9 cellular contexts compared by ENCODE assay signal in genomic region chr20:9397928-9398327, GRCh38.
A peak's percentile ranks its signal among the peaks of the same experiment; 100 is the strongest.
DNase-seq lines count a peak whose midpoint lies in the region; ATAC-seq and TF ChIP-seq lines count a peak whose summit lies in the region.
"Had no signal": no experiment of that assay in that cellular context is flagged by ENCODE, and none has a peak within 500 bp of the region (broad histone marks: within the 10 kb centered on the region; RNA-seq: fewer than 3 reads in every experiment).

No MANE protein-coding gene starts in this region.

- H3K4me1 Mint-ChIP-seq in activated T-cell treated with anti-CD3 and anti-CD28 coated beads, Interleukin-2, amount 50 U/mL, for 72 hours (ENCODE audit: low read depth), result no peaks in the 10 kb centered on the region
- H3K4me1 Mint-ChIP-seq: brain had no signal

- H3K9me3 Mint-ChIP-seq in activated T-cell treated with anti-CD3 and anti-CD28 coated beads, Interleukin-2, amount 50 U/mL, for 72 hours, result no peaks in the 10 kb centered on the region
- H3K9me3 Mint-ChIP-seq: brain had no signal

- no peak overlapping the region for H3K27ac Mint-ChIP-seq in activated T-cell treated with anti-CD3 and anti-CD28 coated beads, Interleukin-2, amount 50 U/mL, for 72 hours
- H3K27ac Mint-ChIP-seq: brain had no signal

- H3K27ac ChIP-seq in MM.1S (ENCODE audit: low read length), result peak overlapping the region; percentile 19; the same call in 1 of the 2 replicates

- H3K36me3 ChIP-seq in MM.1S (replicated peaks; ENCODE audit: insufficient read depth, low read length) (no peaks in the 10 kb centered on the region), mucosa of descending colon (ENCODE audit: low read depth) (no peaks in the 10 kb centered on the region), BE2C (peaks cover 34% of the 10 kb centered on the region)

- H3K4me3 Mint-ChIP-seq in activated T-cell treated with anti-CD3 and anti-CD28 coated beads, Interleukin-2, amount 50 U/mL, for 72 hours, result no peak overlapping the region
- H3K4me3 Mint-ChIP-seq: brain had no signal

- peak; percentile 57 for DNase-seq in MM.1S
- peak in 1 of 3 donors; percentile 23 for DNase-seq in mucosa of descending colon
- no peak for DNase-seq in DMS79 treated with DMSO at 0.1 percent for 48 hours (lab: John Stamatoyannopoulos, UW)
- no peak for DNase-seq in kidney tubule cell (ENCODE audit: low spot score)
- no peak for DNase-seq in activated T-cell treated with anti-CD3 and anti-CD28 coated beads, Interleukin-2, amount 50 U/mL, for 72 hours
- no peak for DNase-seq in BE2C

- no peaks in the 10 kb centered on the region for H3K36me3 Mint-ChIP-seq in activated T-cell treated with anti-CD3 and anti-CD28 coated beads, Interleukin-2, amount 50 U/mL, for 72 hours (ENCODE audit: insufficient read depth in 2 of 2)

- no peak for TF ChIP-seq CTCF in MM.1S (IDR thresholded peaks at IDR 0.05; ENCODE audit: low read length)
- no peak for TF ChIP-seq CTCF in mucosa of descending colon (IDR thresholded peaks at IDR 0.05)
- no peak for TF ChIP-seq CTCF in BE2C (IDR thresholded peaks at IDR 0.05; ENCODE audit: low read depth, low read length)

- H3K27me3 ChIP-seq in MM.1S (replicated peaks; ENCODE audit: insufficient read depth, low read length) (no peaks in the 10 kb centered on the region), BE2C (no peaks in the 10 kb centered on the region)

- no peak overlapping the region for H3K9ac ChIP-seq in MM.1S (ENCODE audit: low read length)

- H3K27me3 Mint-ChIP-seq in activated T-cell treated with anti-CD3 and anti-CD28 coated beads, Interleukin-2, amount 50 U/mL, for 72 hours (ENCODE audit: low read depth), result no peaks in the 10 kb centered on the region
- H3K27me3 Mint-ChIP-seq: brain had no signal

- H3K4me2 ChIP-seq in MM.1S (ENCODE audit: low read depth, low read length), result peak overlapping the region; percentile 24; the same call in 1 of the 2 replicates

- H3K4me1 ChIP-seq in MM.1S (ENCODE audit: low read length) (peaks cover 21% of the 10 kb centered on the region), mucosa of descending colon (ENCODE audit: low read depth) (no peaks in the 10 kb centered on the region), BE2C (no peaks in the 10 kb centered on the region)

- H3F3A ChIP-seq in MM.1S (ENCODE audit: insufficient read depth, low read length), result 0 out of 2 replicates have a peak, but pooled peaks cover 4% of the 10 kb centered on the region

- no peaks in the 10 kb centered on the region for H3K9me2 ChIP-seq in MM.1S (replicated peaks; ENCODE audit: insufficient read depth, low read length)

- no peaks in the 10 kb centered on the region for H3K9me3 ChIP-seq in MM.1S (replicated peaks; ENCODE audit: insufficient read depth, low read length)
- no peaks in the 10 kb centered on the region for H3K9me3 ChIP-seq in mucosa of descending colon
- H3K9me3 ChIP-seq in BE2C, result no peaks in the 10 kb centered on the region

- ATAC-seq in GM18873 (IDR thresholded peaks at IDR 0.05; ENCODE audit: low FRiP score, unreplicated experiment) (peak; percentile 80), HG02642 (IDR thresholded peaks at IDR 0.05; ENCODE audit: poor library complexity, unreplicated experiment) (peak; percentile 90), mucosa of descending colon (peak; percentile 57)
- no peak for ATAC-seq in activated T-cell treated with anti-CD3 and anti-CD28 coated beads, Interleukin-2, amount 50 U/mL, for 72 hours (replicated peaks in 1 of 2)

- intact Hi-C loops in mucosa of descending colon (cut with DNase I, micrococcal nuclease), result no loop called here

- H2AFZ ChIP-seq in MM.1S (ENCODE audit: low read length), result 0 out of 2 replicates have a peak overlapping the region, but pooled peaks have one; percentile 12

- H3K79me2 ChIP-seq in MM.1S (ENCODE audit: low read length), result no peaks in the 10 kb centered on the region

- H3K4me3 ChIP-seq in MM.1S (ENCODE audit: low read length), result no peak overlapping the region
- H3K4me3 ChIP-seq in mucosa of descending colon, result no peak overlapping the region
- no peak overlapping the region for H3K4me3 ChIP-seq in BE2C (ENCODE audit: low read depth, low read length)

- no peaks in the 10 kb centered on the region for H4K20me1 ChIP-seq in MM.1S (ENCODE audit: insufficient read depth, low read length)

Comparison
In these comparisons a context has a peak if more than half of its experiments do, and no peak if none do; other contexts are left out.
1. ATAC-seq: peak in GM18873 (single experiment), HG02642 (single experiment) and mucosa of descending colon (single experiment); none in activated T-cell treated with anti-CD3 and anti-CD28 coated beads, Interleukin-2, amount 50 U/mL, for 72 hours (0 of 2).